In the genomic region with DNA sequence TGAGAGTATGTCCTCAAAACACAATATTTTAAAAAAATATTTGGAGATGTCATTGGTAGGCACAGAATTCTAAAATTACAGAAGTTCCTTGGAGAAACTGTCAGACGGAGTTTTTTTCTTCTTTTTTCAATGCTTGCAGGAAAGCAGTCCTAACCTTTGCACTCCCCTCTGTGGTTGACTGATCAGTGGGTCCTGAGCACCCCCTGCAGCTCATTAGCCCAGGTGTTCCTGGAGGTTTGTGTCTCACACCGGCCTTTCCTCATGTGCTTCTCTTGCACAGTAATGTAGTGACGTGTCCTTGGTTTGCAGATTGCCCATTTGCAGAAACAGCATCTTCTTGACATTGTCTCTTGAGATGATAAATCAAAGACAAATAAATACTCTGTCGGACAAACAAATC, we compare ENCODE assay signal across 8 cellular contexts.
DNase-seq lines count a peak whose midpoint lies in the region; FAIRE-seq and TF ChIP-seq lines count a peak whose summit lies in the region.

No MANE protein-coding gene starts in this region.

- no peak overlapping the region for H3K27ac ChIP-seq in neuronal stem cell (replicated peaks; ENCODE audit: low read length)

- no peaks in the 10 kb centered on the region for H3K36me3 ChIP-seq in neuronal stem cell (replicated peaks in 1 of 2; ENCODE audit: control insufficient read depth in 2 of 2, insufficient read depth in 2 of 2, low read length in 2 of 2)

- H3K4ac ChIP-seq in neuronal stem cell (ENCODE audit: low read length): no peak overlapping the region

- no peak overlapping the region for H2AFZ ChIP-seq in neuronal stem cell (ENCODE audit: low read length)

- no peak overlapping the region for H4K91ac ChIP-seq in neuronal stem cell (ENCODE audit: low read depth, low read length, poor library complexity)

- no peaks in the 10 kb centered on the region for H3K4me1 ChIP-seq in neuronal stem cell (ENCODE audit: control insufficient read depth in 2 of 2, insufficient read depth in 1 of 2, low read depth in 1 of 2, low read length in 2 of 2)

- FAIRE-seq in D721Med (lab: Jason Lieb, UNC): no peak

- no peak overlapping the region for H3K4me3 ChIP-seq in neuronal stem cell (ENCODE audit: low read length in 2 of 2)

- DNase-seq in D721Med (ENCODE audit: insufficient read length, low spot score) (no peak), NCI-H526 (lab: John Stamatoyannopoulos, UW) (peak; percentile 56 to 87), NCI-H2227 (lab: John Stamatoyannopoulos, UW; ENCODE audit: unreplicated experiment) (no peak), neuronal stem cell (ENCODE audit: low spot score) (no peak), D341Med (ENCODE audit: low spot score) (no peak), SHP77 (lab: John Stamatoyannopoulos, UW) (no peak)
- peak; percentile 87 for DNase-seq in activated T-cell treated with anti-CD3 and anti-CD28 coated beads, Interleukin-2, amount 50 U/mL, for 48 hours
- peak; percentile 40 to 62 for DNase-seq in stimulated activated CD4-positive, alpha-beta T cell treated with anti-CD3 and anti-CD28 coated beads, Interleukin-12 subunit alpha, Interleukin-12 subunit beta, amount 100 ng/mL, for 24 hours (ENCODE audit: low read depth in 2 of 2)

- no peak overlapping the region for H4K8ac ChIP-seq in neuronal stem cell (ENCODE audit: low read depth, low read length)

- H2BK120ac ChIP-seq in neuronal stem cell (ENCODE audit: low read depth, low read length): no peak overlapping the region

- no peak overlapping the region for H3K23ac ChIP-seq in neuronal stem cell (ENCODE audit: low read depth, low read length, poor library complexity)

- no peak overlapping the region for H3K14ac ChIP-seq in neuronal stem cell (ENCODE audit: low read length)

- H3K18ac ChIP-seq in neuronal stem cell (ENCODE audit: low read length): no peak overlapping the region

- no peak overlapping the region for H3K4me2 ChIP-seq in neuronal stem cell (ENCODE audit: insufficient read depth, low read length, poor library complexity, severe bottlenecking)

- H3K9ac ChIP-seq in neuronal stem cell (ENCODE audit: low read depth, low read length, poor library complexity): no peak overlapping the region

- H3K79me1 ChIP-seq in neuronal stem cell (ENCODE audit: low read depth, low read length): no peaks in the 10 kb centered on the region

- TF ChIP-seq CTCF in D721Med (IDR thresholded peaks at IDR 0.05; ENCODE audit: insufficient read depth, missing control alignments): peak; percentile 18

- no peak overlapping the region for H2BK5ac ChIP-seq in neuronal stem cell (ENCODE audit: low read length)

- no peak overlapping the region for H2AK5ac ChIP-seq in neuronal stem cell (ENCODE audit: low read depth, low read length)

- peaks cover 0 to 24% of the 10 kb centered on the region in 2 donors for H3K9me3 ChIP-seq in neuronal stem cell (replicated peaks in 1 of 2; ENCODE audit: control insufficient read depth in 2 of 2, insufficient read depth in 1 of 2, low read depth in 1 of 2, low read length in 2 of 2)

- no CpG with 5 or more reads among the region's 4 CpGs for WGBS in neuronal stem cell (ENCODE audit: extremely low coverage in 2 of 2, insufficient read length in 2 of 2, insufficient replicate concordance in 1 of 2), 2 donors

- H2BK15ac ChIP-seq in neuronal stem cell (ENCODE audit: low read length): no peak overlapping the region

- no peak overlapping the region for H2BK12ac ChIP-seq in neuronal stem cell (ENCODE audit: low read length)

- peaks cover 0 to 5% (median 0%) of the 10 kb centered on the region in 3 experiments for H3K27me3 ChIP-seq in neuronal stem cell (ENCODE audit: control insufficient read depth in 3 of 3, insufficient read depth in 3 of 3, low read depth in 1 of 3, low read length in 3 of 3)

Comparison
In these comparisons a context has a peak if more than half of its experiments do, and no peak if none do; other contexts are left out.
1. DNase-seq: peak in NCI-H526 (2 of 2), activated T-cell treated with anti-CD3 and anti-CD28 coated beads, Interleukin-2, amount 50 U/mL, for 48 hours (2 of 2) and stimulated activated CD4-positive, alpha-beta T cell treated with anti-CD3 and anti-CD28 coated beads, Interleukin-12 subunit alpha, Interleukin-12 subunit beta, amount 100 ng/mL, for 24 hours (2 of 2); none in D721Med (single experiment), NCI-H2227 (single experiment), neuronal stem cell (single experiment), D341Med (single experiment) and SHP77 (0 of 2).